Comparison of ENCODE assay signal across 8 cellular contexts in genomic region chr16:28321700-28322411, GRCh38. TPM values are rescaled to one million over a fixed set of nuclear protein-coding genes. Genes with fewer than 3 reads are reported as not detected.
DNase-seq lines count a peak whose midpoint lies in the region; ATAC-seq, FAIRE-seq and TF ChIP-seq lines count a peak whose summit lies in the region.

No MANE protein-coding gene starts in this region.

- H3K9me3 ChIP-seq in WERI-Rb-1 (ENCODE audit: severe bottlenecking) (no peaks in the 10 kb centered on the region), H1 (ENCODE audit: insufficient read depth in 2 of 2, low read depth in 1 of 2, low read length in 1 of 2) (no peaks in the 10 kb centered on the region)

- no peaks in the 10 kb centered on the region; a peak in 1 of 7 replicates for H3K4me1 ChIP-seq in H1 (replicated peaks in 1 of 4; ENCODE audit: control insufficient read depth in 3 of 4, insufficient read depth in 4 of 4, low read length in 3 of 4)

- no peak overlapping the region for H2BK120ac ChIP-seq in H1 (replicated peaks; ENCODE audit: low read depth, low read length)

- no peak for ATAC-seq in HG02885 (IDR thresholded peaks at IDR 0.05; ENCODE audit: poor library complexity, unreplicated experiment)

- no peaks in the 10 kb centered on the region for H3K27me3 Mint-ChIP-seq in neural crest cell (ENCODE audit: low read depth)

- TF ChIP-seq CTCF in AG10803 (conservative IDR thresholded peaks at IDR 0.05; ENCODE audit: low read length), result peak; percentile 76
- TF ChIP-seq CTCF in WERI-Rb-1 (IDR thresholded peaks at IDR 0.05; ENCODE audit: low read depth, low read length), result peak; percentile 80
- peak; percentile 76 to 87 (median 78) for TF ChIP-seq CTCF in H1 (IDR thresholded peaks at IDR 0.05; ENCODE audit: control extremely low read depth in 1 of 3, insufficient read depth in 1 of 3, low read depth in 1 of 3, low read length in 3 of 3)
- peak; percentile 71 for TF ChIP-seq CTCF in neural crest cell (conservative IDR thresholded peaks at IDR 0.05)

- no peak overlapping the region for H3K9ac ChIP-seq in H1 (replicated peaks in 1 of 4; ENCODE audit: extremely low read depth in 1 of 4, low read depth in 3 of 4, low read length in 3 of 4)

- H4K8ac ChIP-seq in H1 (ENCODE audit: extremely low read depth, insufficient read depth, low read length), result peak overlapping the region; percentile 82

- no peaks in the 10 kb centered on the region for H3K23me2 ChIP-seq in H1 (ENCODE audit: low read depth, low read length)

- H4K5ac ChIP-seq in H1 (ENCODE audit: insufficient read length, low read depth, low read length), result no peak overlapping the region

- H2BK15ac ChIP-seq in H1 (ENCODE audit: low read length), result no peak overlapping the region

- H3K79me1 ChIP-seq in H1 (ENCODE audit: low read depth, low read length), result peaks cover 6% of the 10 kb centered on the region

- H3K27ac Mint-ChIP-seq in neural crest cell (ENCODE audit: unreplicated experiment), result no peak overlapping the region

- peaks cover 5% of the 10 kb centered on the region for H3K4me1 Mint-ChIP-seq in neural crest cell

- no peak overlapping the region for H2AFZ ChIP-seq in H1 (ENCODE audit: low read length)

- H3K27me3 ChIP-seq in H7 (ENCODE audit: control insufficient read depth, insufficient read depth, low read length) (no peaks in the 10 kb centered on the region), WERI-Rb-1 (ENCODE audit: insufficient read depth, low read depth, severe bottlenecking) (no peaks in the 10 kb centered on the region), H1 (replicated peaks in 1 of 4; ENCODE audit: control insufficient read depth in 3 of 4, extremely low read depth in 1 of 4, insufficient read depth in 3 of 4, low read length in 3 of 4) (no peaks in the 10 kb centered on the region)

- H3K27ac ChIP-seq in WERI-Rb-1 (no peak overlapping the region), H1 (ENCODE audit: low read depth, low read length) (no peak overlapping the region)

- TF ChIP-seq RAD21 in H1 (IDR thresholded peaks at IDR 0.05 in 1 of 2, conservative IDR thresholded peaks at IDR 0.05 in 1 of 2; ENCODE audit: low read depth in 2 of 2, low read length in 2 of 2), result peak; percentile 55 to 69; a peak in 3 of 4 replicates

- H3K4ac ChIP-seq in H1 (replicated peaks; ENCODE audit: insufficient read length, low read depth, low read length), result no peak overlapping the region

- H3K23ac ChIP-seq in H1 (ENCODE audit: insufficient read length), result no peak overlapping the region

- H2BK5ac ChIP-seq in H1 (ENCODE audit: low read depth, low read length), result no peak overlapping the region

- 74% methylated on average over 14 of the region's 20 CpGs; no CpG with 5 or more reads in 1 of the 2 experiments for WGBS in H1 (ENCODE audit: extremely low coverage in 1 of 2, insufficient coverage in 1 of 2, insufficient read length in 1 of 2, insufficient replicate concordance in 2 of 2, low coverage in 1 of 2, low lambda C conversion rate in 2 of 2, missing lambda C conversion rate in 1 of 2), 2 experiments

- H3K79me2 ChIP-seq in H1 (ENCODE audit: control insufficient read depth in 1 of 2, insufficient read depth in 2 of 2, low read length in 2 of 2), result no peaks in the 10 kb centered on the region

- H2AK5ac ChIP-seq in H1 (ENCODE audit: low read depth, low read length), result no peak overlapping the region

- H4K20me1 ChIP-seq in H1 (replicated peaks in 1 of 2; ENCODE audit: control insufficient read depth in 1 of 2, insufficient read depth in 2 of 2, low read length in 2 of 2), result peaks cover 11 to 16% of the 10 kb centered on the region in 2 experiments

- H3K36me3 Mint-ChIP-seq in neural crest cell (ENCODE audit: low read depth), result peaks cover 9% of the 10 kb centered on the region

- no peak overlapping the region for H3K18ac ChIP-seq in H1 (ENCODE audit: extremely low read depth, low read length)

- FAIRE-seq in H1 (lab: Jason Lieb, UNC), result no peak

- H3K56ac ChIP-seq in H1 (replicated peaks; ENCODE audit: insufficient read length, low read depth, low read length), result no peak overlapping the region

- DNase-seq in AG10803 (ENCODE audit: low read depth), result peak; percentile 7
- DNase-seq in H7, result peak; percentile 91
- peak; percentile 39 for DNase-seq in WERI-Rb-1
- peak in 1 of 2 experiments; percentile 90 for DNase-seq in H1 (ENCODE audit: low read depth in 1 of 2, low spot score in 2 of 2)
- peak; percentile 66 for DNase-seq in neural crest cell (ENCODE audit: low read depth, low spot score)
- no peak for DNase-seq in H4 (ENCODE audit: low spot score)
- DNase-seq in NCI-H510A treated with DMSO at 0.1 percent for 48 hours (lab: John Stamatoyannopoulos, UW), result no peak

- H3K9me3 Mint-ChIP-seq in neural crest cell, result no peaks in the 10 kb centered on the region

- H3K14ac ChIP-seq in H1 (ENCODE audit: insufficient read length), result no peak overlapping the region

- H3K4me3 ChIP-seq in AG10803 (ENCODE audit: low read length), result no peak overlapping the region
- H3K4me3 ChIP-seq in H7 (ENCODE audit: insufficient read depth, low read depth, low read length), result no peak overlapping the region
- H3K4me3 ChIP-seq in WERI-Rb-1 (ENCODE audit: low read depth, low read length), result no peak overlapping the region
- no peak overlapping the region for H3K4me3 ChIP-seq in H1 (ENCODE audit: extremely low read depth in 1 of 4, insufficient read depth in 2 of 4, low read depth in 3 of 4, low read length in 4 of 4)

- CTCF ChIA-PET in H1 (lab: Charles Lee; ENCODE audit: partially characterized antibody), result interaction anchor here (0.6 to 6.5 kb wide), 17 partner anchors 9 to 697 kb away, joined by 3 to 152 read pairs (median 4); no protein-coding TSS in a partner anchor

- H2BK20ac ChIP-seq in H1 (ENCODE audit: low read length), result no peak overlapping the region

- no peak for TF ChIP-seq EP300 in H1 (IDR thresholded peaks at IDR 0.05; ENCODE audit: borderline replicate concordance in 1 of 2, low read depth in 2 of 2, low read length in 2 of 2)

- H3K4me3 Mint-ChIP-seq in neural crest cell, result no peak overlapping the region

- H4K91ac ChIP-seq in H1 (replicated peaks; ENCODE audit: insufficient read length, low read length), result no peak overlapping the region

- no peak overlapping the region for H3K4me2 ChIP-seq in H1 (ENCODE audit: insufficient read depth in 1 of 2, low read depth in 2 of 2, low read length in 2 of 2)

- TF ChIP-seq POLR2A in H1 (IDR thresholded peaks at IDR 0.05; ENCODE audit: control extremely low read depth in 1 of 2, low read depth in 2 of 2, low read length in 2 of 2), result no peak

- POLR2A ChIA-PET in H1 (lab: Charles Lee; ENCODE audit: partially characterized antibody), result interaction anchor here (0.8 to 1.2 kb wide), 3 partner anchors 13 to 44 kb away, joined by 3 to 6 read pairs (median 5); no protein-coding TSS in a partner anchor

- H3K36me3 ChIP-seq in H7 (replicated peaks; ENCODE audit: control insufficient read depth, insufficient read depth, low read length), result peaks cover 17% of the 10 kb centered on the region
- H3K36me3 ChIP-seq in WERI-Rb-1, result peaks cover 20% of the 10 kb centered on the region
- peaks cover 0 to 24% (median 10%) of the 10 kb centered on the region in 4 experiments; a peak in 6 of 8 replicates for H3K36me3 ChIP-seq in H1 (ENCODE audit: control insufficient read depth in 2 of 4, insufficient read depth in 4 of 4, low read length in 3 of 4)

- H2BK12ac ChIP-seq in H1 (ENCODE audit: low read depth, low read length), result no peak overlapping the region

TF ChIP-seq in H1, 55 proteins besides CTCF, POLR2A, EP300 and RAD21:
- no peak for TF ChIP-seq BACH1 (IDR thresholded peaks at IDR 0.05; ENCODE audit: low read length)

RNA-seq across cellular contexts. Expression of gene SBK1, which starts 29.5 kb away (rescaled TPM):
- total RNA-seq in H7 (2014; rRNA removed; shearing (Covaris generic)), result 23.6 and 26.0 TPM in 2 replicates
- 73.9 and 77.4 TPM in 2 replicates for total RNA-seq in H1 (2021; fragmentation: NEBNext Ultra II Directional; extraction: Animal tissue kit (Norgen Biotek cat#: 25700))
- polyA plus RNA-seq in H1 (2011; rRNA removed), result 18.2 and 34.8 TPM in 2 replicates
- 16.7 TPM for polyA plus RNA-seq in H1 (2011; cell fraction: cytosol; rRNA removed)
- polyA plus RNA-seq in H1 (2011; cell fraction: nucleus; rRNA removed), result 29.8 TPM
- 46.9 to 62.0 TPM (median 59.1 TPM) in 4 replicates for polyA plus RNA-seq in H1 (2012, experiment 1 of 2)
- polyA plus RNA-seq in H1 (2012, experiment 2 of 2), result 59.4 TPM
- 69.2 TPM for polyA plus RNA-seq in H1 (2013, experiment 1 of 2)
- polyA plus RNA-seq in H1 (2013, experiment 2 of 2), result 68.1 TPM
- 9.3 and 12.5 TPM in 2 replicates for polyA minus RNA-seq in H1 (2011; rRNA and poly(A)+ RNA removed)
- 31.7 TPM for polyA minus RNA-seq in H1 (2011; cell fraction: cytosol; rRNA and poly(A)+ RNA removed)
- 16.6 TPM for polyA minus RNA-seq in H1 (2011; cell fraction: nucleus; rRNA and poly(A)+ RNA removed)
- 79.0 and 79.3 TPM in 2 replicates for total RNA-seq in neural crest cell
- 0.08 TPM in 1 of 2 replicates, not detected in the other for total RNA-seq in H4 (2014; rRNA removed; shearing (Covaris generic))

RNA-seq across cellular contexts. Expression of gene NPIPB6, which starts 41.5 kb away (rescaled TPM):
- 0.59 and 0.81 TPM in 2 replicates for total RNA-seq in H7 (2014; rRNA removed; shearing (Covaris generic))
- 1.9 TPM in 2 replicates for total RNA-seq in H1 (2021; fragmentation: NEBNext Ultra II Directional; extraction: Animal tissue kit (Norgen Biotek cat#: 25700))
- 0.69 and 0.83 TPM in 2 replicates for polyA plus RNA-seq in H1 (2011; rRNA removed)
- polyA plus RNA-seq in H1 (2011; cell fraction: cytosol; rRNA removed), result 0.96 TPM
- polyA plus RNA-seq in H1 (2011; cell fraction: nucleus; rRNA removed), result 1.4 TPM
- 1.0 to 1.3 TPM (median 1.2 TPM) in 4 replicates for polyA plus RNA-seq in H1 (2012, experiment 1 of 2)
- 0.46 TPM for polyA plus RNA-seq in H1 (2012, experiment 2 of 2)
- 1.4 TPM for polyA plus RNA-seq in H1 (2013, experiment 1 of 2)
- 1.1 TPM for polyA plus RNA-seq in H1 (2013, experiment 2 of 2)
- 1.5 TPM in 2 replicates for polyA minus RNA-seq in H1 (2011; rRNA and poly(A)+ RNA removed)
- polyA minus RNA-seq in H1 (2011; cell fraction: cytosol; rRNA and poly(A)+ RNA removed), result 1.7 TPM
- polyA minus RNA-seq in H1 (2011; cell fraction: nucleus; rRNA and poly(A)+ RNA removed), result 1.8 TPM
- 1.5 and 3.2 TPM in 2 replicates for total RNA-seq in neural crest cell
- 0.31 TPM in 1 of 2 replicates, not detected in the other for total RNA-seq in H4 (2014; rRNA removed; shearing (Covaris generic))

Comparison
In these comparisons a context has a peak if more than half of its experiments do, and no peak if none do; other contexts are left out.
1. DNase-seq: peak in AG10803 (single experiment), H7 (single experiment), WERI-Rb-1 (single experiment) and neural crest cell (single experiment); none in H4 (single experiment) and NCI-H510A treated with DMSO at 0.1 percent for 48 hours (single experiment).
2. RNA of gene SBK1, which starts 29.5 kb away (total RNA-seq): 79.0 to 79.3 TPM in neural crest cell, 73.9 to 77.4 TPM in H1 and 23.6 to 26.0 TPM in H7; 0.08 TPM in H4; every median in the first group is over 10 times any median in the second.
3. Peak in every context shown above with its lines, with median percentiles within 50 percentile points of each other: CTCF ChIP-seq.